Comparison of ENCODE assay signal across 8 cellular contexts in the genomic region with DNA sequence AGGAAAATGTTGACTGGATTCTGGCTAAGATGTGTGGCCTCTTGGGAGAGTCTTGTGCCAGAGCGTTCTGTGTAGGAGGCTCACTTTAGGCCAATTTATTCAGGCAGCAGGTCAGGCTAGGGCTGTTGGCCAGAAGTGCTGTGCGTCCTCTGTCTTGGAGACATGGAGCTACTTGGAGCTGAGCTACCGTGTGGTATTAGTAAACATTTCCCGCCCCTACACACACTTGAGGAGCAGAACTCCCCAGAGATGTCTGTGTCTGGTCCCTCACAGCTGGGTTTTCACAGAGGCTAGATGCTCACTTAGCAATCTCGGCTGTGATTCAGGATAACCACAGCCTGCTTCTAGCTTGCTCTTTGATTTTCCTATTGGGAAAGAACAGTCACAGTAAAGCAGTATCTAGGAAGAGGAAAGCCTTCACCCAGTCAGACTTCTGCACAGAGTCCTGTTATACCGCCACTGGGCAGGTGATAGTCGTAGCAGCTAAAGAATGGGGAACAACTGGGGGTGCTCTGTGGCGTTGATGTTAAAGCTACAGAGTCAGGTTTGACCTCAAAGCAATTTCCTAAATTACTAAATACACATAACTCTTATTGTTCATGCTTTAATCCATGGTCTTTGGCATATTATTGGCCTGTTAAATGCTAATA.
DNase-seq lines count a peak whose midpoint lies in the region; ATAC-seq and TF ChIP-seq lines count a peak whose summit lies in the region.

No MANE protein-coding gene starts in this region.

- peak overlapping the region; percentile 47 for H3K27ac ChIP-seq in colonic mucosa

- intact Hi-C loops in CD14-positive monocyte (cut with micrococcal nuclease) (no loop called here), colonic mucosa (cut with DNase I) (loop anchor here (5.0 kb wide), 1 partner anchor 86 kb away; a partner anchor contains a TSS), posterior vena cava (cut with DNase I) (no loop called here)

- peak overlapping the region in 6 of 7 donors; percentile 5 to 84 (median 61) for H3K27ac Mint-ChIP-seq in CD14-positive monocyte

- peaks cover 18% of the 10 kb centered on the region for H3K4me1 Mint-ChIP-seq in CD14-positive monocyte

- H3K27me3 Mint-ChIP-seq in CD14-positive monocyte (ENCODE audit: low read depth in 3 of 3), result no peaks in the 10 kb centered on the region

- H3K27me3 ChIP-seq in colonic mucosa, result no peaks in the 10 kb centered on the region

- H3K36me3 Mint-ChIP-seq in CD14-positive monocyte, result peaks cover 28 to 37% of the 10 kb centered on the region in 2 donors

- peaks cover 3% of the 10 kb centered on the region for H3K36me3 ChIP-seq in colonic mucosa

- no peaks in the 10 kb centered on the region for H3K9me3 ChIP-seq in colonic mucosa

- H3K9me3 Mint-ChIP-seq in CD14-positive monocyte, result no peaks in the 10 kb centered on the region

- no peak overlapping the region for H3K4me3 ChIP-seq in colonic mucosa

- DNase-seq in CD14-positive monocyte (ENCODE audit: low spot score) (no peak), colonic mucosa (peak; percentile 32), posterior vena cava (ENCODE audit: low spot score) (peak; percentile 92), dedifferentiated amniotic fluid mesenchymal stem cell (ENCODE audit: extremely low spot score) (no peak), GM10266 (ENCODE audit: extremely low spot score) (no peak), iPS-NIHi7 (ENCODE audit: extremely low spot score) (no peak)

- ATAC-seq in GM21360 (IDR thresholded peaks at IDR 0.05; ENCODE audit: unreplicated experiment), result peak; percentile 59
- ATAC-seq in HG03520 (IDR thresholded peaks at IDR 0.05; ENCODE audit: unreplicated experiment), result peak; percentile 38

- TF ChIP-seq CTCF in CD14-positive monocyte (IDR thresholded peaks at IDR 0.05), result no peak
- no peak for TF ChIP-seq CTCF in colonic mucosa (IDR thresholded peaks at IDR 0.05)
- no peak for TF ChIP-seq CTCF in GM10266 (IDR thresholded peaks at IDR 0.05; ENCODE audit: control insufficient read depth, insufficient read depth, low read depth, missing control alignments)

- peaks cover 5% of the 10 kb centered on the region for H3K4me1 ChIP-seq in colonic mucosa

- no peak overlapping the region for H3K9ac ChIP-seq in colonic mucosa (ENCODE audit: low read depth in 2 of 2, low read length in 2 of 2)

- no peak overlapping the region for H3K4me3 Mint-ChIP-seq in CD14-positive monocyte

Comparison
In these comparisons a context has a peak if more than half of its experiments do, and no peak if none do; other contexts are left out.
1. DNase-seq: peak in colonic mucosa (single experiment) and posterior vena cava (single experiment); none in CD14-positive monocyte (single experiment), dedifferentiated amniotic fluid mesenchymal stem cell (single experiment), GM10266 (single experiment) and iPS-NIHi7 (single experiment).